In genomic region chr4:40377462-40378385, GRCh38 we compare ENCODE assay signal across 20 cellular contexts. TPM values are rescaled to one million over a fixed set of nuclear protein-coding genes. Genes with fewer than 3 reads are reported as not detected.
A peak's percentile ranks its signal among the peaks of the same experiment; 100 is the strongest.
DNase-seq lines count a peak whose midpoint lies in the region; ATAC-seq, FAIRE-seq and TF ChIP-seq lines count a peak whose summit lies in the region.
"Had no signal": no experiment of that assay in that cellular context is flagged by ENCODE, and none has a peak within 500 bp of the region (broad histone marks: within the 10 kb centered on the region; RNA-seq: fewer than 3 reads in every experiment).

No MANE protein-coding gene starts in this region.

- H3K4me1 ChIP-seq in left lung (no peaks in the 10 kb centered on the region), aorta (ENCODE audit: control insufficient read depth in 1 of 2, insufficient read depth in 2 of 2, low read length in 2 of 2) (no peaks in the 10 kb centered on the region)
- H3K4me1 ChIP-seq: esophagus muscularis mucosa, parathyroid adenoma, uterus had no signal

- intact Hi-C loops in left lung (cut with DNase I), result no loop called here
- intact Hi-C loops in aorta (cut with DNase I), result no loop called here

- H3K27me3 ChIP-seq in bronchial epithelial cell (ENCODE audit: control insufficient read depth, insufficient read depth, low read length), result no peaks in the 10 kb centered on the region
- H3K27me3 ChIP-seq in left lung, result no peaks in the 10 kb centered on the region
- H3K27me3 ChIP-seq in aorta (ENCODE audit: control insufficient read depth in 1 of 2, insufficient read depth in 2 of 2, low read length in 1 of 2), result peaks cover 0 to 2% of the 10 kb centered on the region in 2 donors
- H3K27me3 ChIP-seq: esophagus muscularis mucosa, uterus had no signal

- H3K36me3 ChIP-seq in bronchial epithelial cell (ENCODE audit: control insufficient read depth, insufficient read depth, low read length), result no peaks in the 10 kb centered on the region
- H3K36me3 ChIP-seq in left lung, result no peaks in the 10 kb centered on the region
- no peaks in the 10 kb centered on the region for H3K36me3 ChIP-seq in aorta (ENCODE audit: control insufficient read depth in 1 of 2, insufficient read depth in 2 of 2, low read length in 1 of 2)
- H3K36me3 ChIP-seq: esophagus muscularis mucosa, uterus had no signal

- TF ChIP-seq CTCF in bronchial epithelial cell (IDR thresholded peaks at IDR 0.05; ENCODE audit: insufficient read depth, low read length, severe bottlenecking), result no peak
- no peak for TF ChIP-seq CTCF in left lung (IDR thresholded peaks at IDR 0.05)

- H3K27ac ChIP-seq in left lung, result no peak overlapping the region
- H3K27ac ChIP-seq in aorta (ENCODE audit: low read depth in 1 of 2, low read length in 2 of 2), result no peak overlapping the region
- H3K27ac ChIP-seq: esophagus muscularis mucosa, parathyroid adenoma, uterus had no signal

- FAIRE-seq in bronchial epithelial cell (lab: Jason Lieb, UNC), result peak; percentile 77
- FAIRE-seq: GM12892, TTC549 had no signal

- DNase-seq in DMS53 treated with DMSO at 0.1 percent for 48 hours (lab: John Stamatoyannopoulos, UW; ENCODE audit: unreplicated experiment) (peak; percentile 75), HT-29 (ENCODE audit: low spot score) (peak; percentile 81), bronchial epithelial cell (ENCODE audit: low read depth) (peak; percentile 81), left lung (no peak), aorta (no peak), GOT3 (lab: John Stamatoyannopoulos, UW) (no peak)
- DNase-seq: activated naive CD4-positive, alpha-beta T cell; DMS79 treated with DMSO at 0.1 percent for 48 hours; KBM-7; NCI-H2029 treated with DMSO at 0.1 percent for 48 hours; SHP77; uterus had no signal

- ATAC-seq in left lung (peak; percentile 81), aorta (ENCODE audit: low FRiP score) (no peak), HG02852 (IDR thresholded peaks at IDR 0.05; ENCODE audit: unreplicated experiment) (no peak), HG02763 (IDR thresholded peaks at IDR 0.05; ENCODE audit: unreplicated experiment) (no peak)

- H3K9me3 ChIP-seq in left lung (no peaks in the 10 kb centered on the region), aorta (ENCODE audit: control insufficient read depth, low read length) (no peaks in the 10 kb centered on the region)
- H3K9me3 ChIP-seq: esophagus muscularis mucosa, uterus had no signal

- H3K4me3 ChIP-seq in bronchial epithelial cell (ENCODE audit: low read depth, low read length), result no peak overlapping the region
- H3K4me3 ChIP-seq in left lung, result no peak overlapping the region
- H3K4me3 ChIP-seq in aorta (ENCODE audit: low read length in 2 of 2), result no peak overlapping the region
- H3K4me3 ChIP-seq: esophagus muscularis mucosa, uterus had no signal

- WGBS in aorta, 2 donors, result 72 to 77% methylated on average over 9 of the region's 9 CpGs

RNA-seq across cellular contexts. Expression of gene CHRNA9, which starts 42.6 kb away (rescaled TPM):
- not detected in 2 replicates for total RNA-seq in HT-29 (2014; rRNA removed; shearing (Covaris generic))
- total RNA-seq in bronchial epithelial cell (0.13 and 0.26 TPM in 2 replicates), left lung (not detected), aorta (not detected)
- not detected for polyA plus RNA-seq in aorta
- total RNA-seq: B cell, cerebellum, uterus had no signal

Comparison
In these comparisons a context has a peak if more than half of its experiments do, and no peak if none do; other contexts are left out.
1. DNase-seq: peak in DMS53 treated with DMSO at 0.1 percent for 48 hours (single experiment), HT-29 (single experiment) and bronchial epithelial cell (single experiment); none in left lung (0 of 2), aorta (0 of 2) and GOT3 (single experiment).